8 cellular contexts compared by ENCODE assay signal in the genomic region with DNA sequence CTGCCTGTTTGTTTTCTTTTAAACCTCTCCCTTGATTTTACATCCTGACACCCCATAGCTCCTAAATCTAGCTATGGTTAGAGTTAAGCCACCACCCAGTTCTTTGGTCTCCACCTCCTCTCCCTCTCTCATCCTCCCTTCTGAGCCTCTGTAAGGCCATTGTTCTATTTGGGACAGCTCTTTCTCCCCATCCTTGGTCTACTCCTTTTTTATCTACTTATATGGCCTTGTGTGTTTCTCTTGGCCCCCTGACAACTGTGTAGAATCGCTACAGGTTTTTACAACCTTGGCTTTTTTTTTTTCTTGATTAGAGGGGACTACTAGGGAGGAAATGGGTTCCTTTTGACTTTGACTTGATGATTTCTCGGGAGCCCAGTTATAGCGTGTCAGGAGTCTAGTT.
"Had no signal": no experiment of that assay in that cellular context is flagged by ENCODE, and none has a peak within 500 bp of the region (broad histone marks: within the 10 kb centered on the region; RNA-seq: fewer than 3 reads in every experiment).

No MANE protein-coding gene starts in this region.

- ATAC-seq: GM23338, HepG2 had no signal

- H3K4me3 ChIP-seq: GM23338 had no signal

- H3K27ac ChIP-seq: HL-60, KMS-11 had no signal

- DNase-seq: H9, HCEC 1CT, HFFc6, KBM-7 had no signal

- H3K9ac ChIP-seq: KMS-11 had no signal
